In the genomic region with DNA sequence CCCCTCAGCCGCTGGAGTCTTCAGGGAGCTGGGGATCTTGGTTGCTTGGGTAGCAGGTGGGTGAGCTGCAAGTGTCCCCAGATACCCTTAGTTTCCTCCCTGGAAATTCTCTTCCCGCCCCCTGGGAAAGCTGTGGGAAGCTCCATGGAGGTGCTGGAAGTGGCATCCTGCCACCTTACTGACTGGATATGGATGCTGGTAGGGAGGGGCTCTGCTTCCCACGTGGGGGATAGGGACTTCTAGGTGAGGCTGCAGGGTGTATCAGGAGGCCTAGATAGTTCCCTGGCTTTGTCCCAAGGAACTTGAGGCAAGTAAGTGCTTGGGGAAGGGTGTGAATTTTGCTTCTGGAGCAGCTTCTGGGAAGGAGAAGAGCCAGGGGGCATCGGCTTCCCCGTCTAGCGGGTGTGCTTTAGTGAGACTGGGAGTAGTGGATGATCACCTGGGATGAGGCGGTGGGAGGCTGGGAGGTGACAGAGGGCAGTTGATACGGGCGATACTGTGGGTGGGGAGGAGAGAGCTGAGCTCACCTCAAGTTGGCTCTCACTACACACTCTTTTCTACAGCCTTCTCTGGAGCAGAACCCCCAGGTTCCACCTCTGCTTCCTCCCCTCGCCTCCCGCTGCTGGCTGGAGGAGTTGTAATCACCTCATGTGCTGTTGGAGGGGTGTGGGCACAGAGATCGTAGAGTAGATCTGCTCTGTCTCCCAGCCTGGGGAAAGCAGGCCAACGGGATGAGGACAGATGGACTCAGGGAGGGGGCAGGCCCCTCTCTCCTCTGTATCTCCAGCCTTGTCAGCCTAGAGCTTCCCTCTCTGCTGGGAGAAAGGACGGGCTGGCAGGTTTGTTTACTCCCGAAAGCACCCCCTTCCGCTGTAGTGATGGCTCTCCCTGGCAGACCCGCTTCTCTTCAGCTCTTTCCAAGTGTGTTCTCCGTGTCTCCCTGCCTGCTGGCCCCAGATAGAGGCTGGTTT, we compare ENCODE assay signal across 1 cellular context.
TF ChIP-seq lines count a peak whose summit lies in the region.

No MANE protein-coding gene starts in this region.

TF ChIP-seq in HEK293, 187 proteins besides CTCF, POLR2A, EP300 and RAD21 (continued from another document):
- TF ChIP-seq GLIS1 (tag by site-specific recombination; IDR thresholded peaks at IDR 0.05) = peak; percentile 65
- no peak for TF ChIP-seq ZNF530 (tag by site-specific recombination; IDR thresholded peaks at IDR 0.05; ENCODE audit: low read depth)
- no peak for TF ChIP-seq ZBTB48 (tag by site-specific recombination; IDR thresholded peaks at IDR 0.05)
- peak; percentile 93 for TF ChIP-seq EGR2 (tag by site-specific recombination; IDR thresholded peaks at IDR 0.05; ENCODE audit: low read depth)
- no peak for TF ChIP-seq ZNF311 (tag by site-specific recombination; IDR thresholded peaks at IDR 0.05; ENCODE audit: borderline replicate concordance)
- TF ChIP-seq MZF1 (tag by site-specific recombination; IDR thresholded peaks at IDR 0.05; ENCODE audit: borderline replicate concordance) = no peak
- TF ChIP-seq OVOL3 (tag by site-specific recombination; IDR thresholded peaks at IDR 0.05) = no peak
- TF ChIP-seq, protein P1, sequence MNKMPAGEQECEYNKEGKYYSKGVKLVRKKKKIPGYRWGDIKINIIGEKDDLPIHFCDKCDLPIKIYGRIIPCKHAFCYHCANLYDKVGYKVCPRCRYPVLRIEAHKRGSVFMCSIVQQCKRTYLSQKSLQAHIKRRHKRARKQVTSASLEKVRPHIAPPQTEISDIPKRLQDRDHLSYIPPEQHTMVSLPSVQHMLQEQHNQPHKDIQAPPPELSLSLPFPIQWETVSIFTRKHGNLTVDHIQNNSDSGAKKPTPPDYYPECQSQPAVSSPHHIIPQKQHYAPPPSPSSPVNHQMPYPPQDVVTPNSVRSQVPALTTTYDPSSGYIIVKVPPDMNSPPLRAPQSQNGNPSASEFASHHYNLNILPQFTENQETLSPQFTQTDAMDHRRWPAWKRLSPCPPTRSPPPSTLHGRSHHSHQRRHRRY (tag by site-specific recombination; IDR thresholded peaks at IDR 0.05) = no peak
- no peak for TF ChIP-seq ZNF16 (tag by site-specific recombination; IDR thresholded peaks at IDR 0.05; ENCODE audit: low read depth)
- TF ChIP-seq GLI4 (tag by site-specific recombination; IDR thresholded peaks at IDR 0.05) = no peak
- no peak for TF ChIP-seq OSR2 (tag by site-specific recombination; IDR thresholded peaks at IDR 0.05)
- TF ChIP-seq ZXDB (tag by site-specific recombination; IDR thresholded peaks at IDR 0.05) = no peak
- no peak for TF ChIP-seq ZNF140 (tag by site-specific recombination; IDR thresholded peaks at IDR 0.05)
- TF ChIP-seq ZBTB21 (tag by site-specific recombination; IDR thresholded peaks at IDR 0.05) = no peak
- no peak for TF ChIP-seq ZNF843 (tag by site-specific recombination; IDR thresholded peaks at IDR 0.05)
- TF ChIP-seq ZSCAN30 (tag by site-specific recombination; IDR thresholded peaks at IDR 0.05) = no peak
- TF ChIP-seq, protein P2, sequence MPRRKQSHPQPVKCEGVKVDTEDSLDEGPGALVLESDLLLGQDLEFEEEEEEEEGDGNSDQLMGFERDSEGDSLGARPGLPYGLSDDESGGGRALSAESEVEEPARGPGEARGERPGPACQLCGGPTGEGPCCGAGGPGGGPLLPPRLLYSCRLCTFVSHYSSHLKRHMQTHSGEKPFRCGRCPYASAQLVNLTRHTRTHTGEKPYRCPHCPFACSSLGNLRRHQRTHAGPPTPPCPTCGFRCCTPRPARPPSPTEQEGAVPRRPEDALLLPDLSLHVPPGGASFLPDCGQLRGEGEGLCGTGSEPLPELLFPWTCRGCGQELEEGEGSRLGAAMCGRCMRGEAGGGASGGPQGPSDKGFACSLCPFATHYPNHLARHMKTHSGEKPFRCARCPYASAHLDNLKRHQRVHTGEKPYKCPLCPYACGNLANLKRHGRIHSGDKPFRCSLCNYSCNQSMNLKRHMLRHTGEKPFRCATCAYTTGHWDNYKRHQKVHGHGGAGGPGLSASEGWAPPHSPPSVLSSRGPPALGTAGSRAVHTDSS (tag by site-specific recombination; IDR thresholded peaks at IDR 0.05) = no peak
